ENCODE assay signal across 1 cellular context in genomic region chr14:68394719-68395117, GRCh38.
TF ChIP-seq lines count a peak whose summit lies in the region.

No MANE protein-coding gene starts in this region.

TF ChIP-seq in GM23338, 12 proteins besides CTCF, POLR2A, EP300 and RAD21 (continued from another document):
- TF ChIP-seq ZNF462 (CRISPR knock-in tag; IDR thresholded peaks at IDR 0.05) (no peak), EZH2 (IDR thresholded peaks at IDR 0.05; ENCODE audit: low read depth, unreplicated experiment) (no peak), POLR2AphosphoS5 (IDR thresholded peaks at IDR 0.05; ENCODE audit: low read depth) (no peak), REST (IDR thresholded peaks at IDR 0.05; ENCODE audit: unreplicated experiment) (no peak), ZNF114 (CRISPR knock-in tag; IDR thresholded peaks at IDR 0.05) (no peak), ETS1 (IDR thresholded peaks at IDR 0.05) (no peak)
TF ChIP-seq in GM23338: peak in this region for 0.
